Comparison of ENCODE assay signal across 8 cellular contexts in the genomic region with DNA sequence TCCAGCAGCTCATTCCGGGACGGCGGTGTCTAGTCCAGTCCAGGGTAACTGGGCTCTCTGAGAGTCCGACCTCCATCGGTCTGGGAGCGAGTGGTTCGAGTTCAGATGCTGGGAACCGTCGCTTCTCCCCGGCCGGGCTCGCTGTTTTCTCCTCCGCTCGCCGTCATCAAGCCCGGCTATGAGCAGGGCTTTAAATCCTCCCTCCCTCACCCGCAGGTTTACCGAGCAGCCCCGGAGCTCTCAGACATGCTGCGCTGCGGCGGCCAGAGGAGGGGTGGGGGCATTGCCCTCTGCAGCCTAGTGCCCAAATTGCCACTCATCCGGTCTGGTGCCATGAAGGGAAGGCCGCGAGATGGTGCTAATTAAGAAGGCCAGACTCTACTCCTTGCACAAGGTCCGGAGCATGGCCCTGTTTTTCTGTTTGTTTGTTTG. TPM values are rescaled to one million over a fixed set of nuclear protein-coding genes. Genes with fewer than 3 reads are reported as not detected.
DNase-seq lines count a peak whose midpoint lies in the region; ATAC-seq and TF ChIP-seq lines count a peak whose summit lies in the region.

No MANE protein-coding gene starts in this region.

- intact Hi-C loops in posterior vena cava (cut with DNase I) = no loop called here

- ATAC-seq in GM19023 (IDR thresholded peaks at IDR 0.05; ENCODE audit: unreplicated experiment) (peak; percentile 9), HG03159 (IDR thresholded peaks at IDR 0.05; ENCODE audit: unreplicated experiment) (peak; percentile 16)

- no peak for TF ChIP-seq CTCF in epithelial cell of proximal tubule (conservative IDR thresholded peaks at IDR 0.05; ENCODE audit: low read depth, low read length)

- H3K4me3 ChIP-seq in epithelial cell of proximal tubule (ENCODE audit: low read depth, low read length) = peak overlapping the region; percentile 33

- no peak for DNase-seq in epithelial cell of proximal tubule (ENCODE audit: low read depth)
- peak; percentile 76 for DNase-seq in posterior vena cava (ENCODE audit: low spot score)
- no peak for DNase-seq in NCI-H446 (lab: John Stamatoyannopoulos, UW)
- DNase-seq in NCI-H2171 treated with DMSO at 0.1 percent for 48 hours (lab: John Stamatoyannopoulos, UW) = no peak
- no peak for DNase-seq in NCI-H2107 (lab: John Stamatoyannopoulos, UW)
- DNase-seq in T-helper 1 cell = no peak

RNA-seq across cellular contexts. Expression of a gene that starts 23.2 kb away (rescaled TPM):
- total RNA-seq in epithelial cell of proximal tubule (not detected in 2 replicates), posterior vena cava (1 to 10 TPM; 1.1 to 3.5 TPM)
